In the genomic region with DNA sequence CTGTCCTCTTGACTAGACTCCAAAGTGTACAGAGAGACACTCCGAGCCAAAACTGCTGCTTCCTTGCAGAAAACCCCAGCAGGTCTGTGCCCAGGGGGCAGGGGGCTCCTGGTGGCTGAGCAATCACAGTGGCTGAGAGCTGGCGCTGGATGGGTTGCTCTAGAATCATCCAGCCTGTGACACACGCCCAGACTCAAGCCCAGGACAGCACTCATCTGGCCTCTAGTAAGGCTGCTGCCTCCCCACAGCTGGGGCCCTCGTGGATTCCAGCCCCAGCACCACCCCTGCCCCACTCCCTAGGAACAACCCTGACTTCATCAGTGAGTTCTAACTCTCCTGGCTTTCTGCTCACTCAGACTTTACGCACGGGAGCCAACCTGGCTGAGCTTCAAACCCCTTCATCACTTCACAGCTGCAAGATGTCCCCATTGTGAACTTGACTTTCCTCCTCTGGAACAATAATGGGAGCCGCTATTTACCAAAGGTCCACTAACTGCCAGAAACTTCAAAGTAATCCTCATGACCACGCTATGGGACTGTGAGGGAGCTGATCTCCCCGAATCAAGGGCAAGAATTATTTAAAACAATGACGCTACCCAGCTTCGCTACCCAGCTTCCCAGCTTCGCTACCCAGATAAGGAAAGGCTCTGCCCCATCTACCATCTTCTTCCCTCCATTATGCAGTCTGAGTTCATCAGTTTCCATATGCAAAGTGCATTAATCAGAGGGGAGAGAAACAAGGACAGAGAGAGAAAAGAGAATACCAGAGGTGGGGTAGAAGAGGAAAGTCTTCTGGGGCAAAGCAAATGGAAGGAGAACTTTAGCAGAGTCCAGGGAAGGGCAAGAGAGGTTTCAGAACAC, we compare ENCODE assay signal across 13 cellular contexts.
DNase-seq lines count a peak whose midpoint lies in the region; ATAC-seq, FAIRE-seq and TF ChIP-seq lines count a peak whose summit lies in the region.
"Had no signal": no experiment of that assay in that cellular context is flagged by ENCODE, and none has a peak within 500 bp of the region (broad histone marks: within the 10 kb centered on the region; RNA-seq: fewer than 3 reads in every experiment).

No MANE protein-coding gene starts in this region.

- H3K27ac ChIP-seq in HepG2 (ENCODE audit: extremely low read length, insufficient read depth, low read length) (peak overlapping the region; percentile 76), right lobe of liver (no peak overlapping the region), neural progenitor cell (no peak overlapping the region), aorta (ENCODE audit: low read depth in 1 of 2, low read length in 2 of 2) (no peak overlapping the region), A673 (ENCODE audit: low read depth, low read length, poor library complexity, severe bottlenecking) (no peak overlapping the region)
- H3K27ac ChIP-seq: GM23248, thyroid gland had no signal

- H3K36me3 ChIP-seq in HepG2 (replicated peaks in 1 of 2; ENCODE audit: control insufficient read depth in 1 of 2, insufficient read depth in 2 of 2, low read length in 2 of 2), result no peaks in the 10 kb centered on the region
- H3K36me3 ChIP-seq in right lobe of liver, result no peaks in the 10 kb centered on the region
- H3K36me3 ChIP-seq in neural progenitor cell, result no peaks in the 10 kb centered on the region
- H3K36me3 ChIP-seq in aorta (ENCODE audit: control insufficient read depth in 1 of 2, insufficient read depth in 2 of 2, low read length in 1 of 2), result no peaks in the 10 kb centered on the region
- no peaks in the 10 kb centered on the region for H3K36me3 ChIP-seq in A673 (ENCODE audit: insufficient read depth, low read length, poor library complexity, severe bottlenecking)
- H3K36me3 ChIP-seq: thyroid gland had no signal

- H3K79me2 ChIP-seq in HepG2 (ENCODE audit: insufficient read depth, low read length) (no peaks in the 10 kb centered on the region), neural progenitor cell (ENCODE audit: low read depth) (no peaks in the 10 kb centered on the region)

- H3K27me3 ChIP-seq in HepG2 (ENCODE audit: control insufficient read depth in 1 of 2, insufficient read depth in 2 of 2, low read length in 2 of 2), result no peaks in the 10 kb centered on the region
- no peaks in the 10 kb centered on the region for H3K27me3 ChIP-seq in right lobe of liver
- peaks cover 13% of the 10 kb centered on the region for H3K27me3 ChIP-seq in neural progenitor cell
- H3K27me3 ChIP-seq in aorta (ENCODE audit: control insufficient read depth in 1 of 2, insufficient read depth in 2 of 2, low read length in 1 of 2), result no peaks in the 10 kb centered on the region
- H3K27me3 ChIP-seq in A673 (replicated peaks; ENCODE audit: insufficient read depth, low read depth, low read length, poor library complexity), result no peaks in the 10 kb centered on the region
- H3K27me3 ChIP-seq: thyroid gland had no signal

- H3K9ac ChIP-seq in HepG2 (ENCODE audit: insufficient read depth, low read depth, low read length) (peak overlapping the region; percentile 40), neural progenitor cell (no peak overlapping the region)
- H3K9ac ChIP-seq: GM23248 had no signal

- H3K27ac Mint-ChIP-seq in glutamatergic neuron (ENCODE audit: unreplicated experiment) (peak overlapping the region; percentile 9), neural progenitor cell (no peak overlapping the region)
- H3K27ac Mint-ChIP-seq: dendritic cell treated with granulocyte-macrophage colony-stimulating factor and Interleukin-4, amounts not matched to agents 40 ng/mL and 50 ng/mL, for 4 days; naive B cell had no signal

- no peak overlapping the region for H2AFZ ChIP-seq in HepG2 (ENCODE audit: low read length)
- H2AFZ ChIP-seq in neural progenitor cell (replicated peaks), result peak overlapping the region; percentile 8
- H2AFZ ChIP-seq: GM23248 had no signal

- in situ Hi-C loops in HepG2 (cut with HindIII; ENCODE audit: extremely low pct_ligation_motif_present, low pct_unique_long_range_greater_than_20kb), result loop anchor here (5.0 to 10.0 kb wide), 4 partner anchors 95 to 287 kb away; a partner anchor contains a TSS

- H3K4me3 ChIP-seq in HepG2 (replicated peaks in 1 of 3; ENCODE audit: insufficient read depth in 1 of 3, low read depth in 2 of 3, low read length in 3 of 3) (peak overlapping the region; percentile 1 to 68 (median 24)), right lobe of liver (no peak overlapping the region), neural progenitor cell (no peak overlapping the region), aorta (ENCODE audit: low read length in 2 of 2) (no peak overlapping the region), A673 (ENCODE audit: low read depth, low read length, poor library complexity, severe bottlenecking) (no peak overlapping the region)
- H3K4me3 ChIP-seq: GM23248, lung, thyroid gland had no signal

- POLR2A ChIA-PET in HepG2 (lab: Yijun Ruan, JAX) (interaction anchor here (0.8 to 3.7 kb wide), 14 partner anchors 36 to 608 kb away, joined by 3 to 29 read pairs (median 6); a partner anchor contains a TSS), A673 (lab: Charles Lee; ENCODE audit: low non-redundant PET) (no interaction called here)

- TF ChIP-seq POLR2A in HepG2 (IDR thresholded peaks at IDR 0.05; ENCODE audit: insufficient read depth in 1 of 2, low read depth in 2 of 2, low read length in 2 of 2) (no peak), right lobe of liver (IDR thresholded peaks at IDR 0.05) (no peak), GM12891 (IDR thresholded peaks at IDR 0.05; ENCODE audit: low read depth, low read length) (no peak)

- no peak for TF ChIP-seq CTCF in HepG2 (CRISPR knock-in tag; IDR thresholded peaks at IDR 0.05)
- no peak for TF ChIP-seq CTCF in right lobe of liver (IDR thresholded peaks at IDR 0.05)
- TF ChIP-seq CTCF in glutamatergic neuron (IDR thresholded peaks at IDR 0.05; ENCODE audit: partially characterized antibody, unreplicated experiment), result no peak
- TF ChIP-seq CTCF in neural progenitor cell (IDR thresholded peaks at IDR 0.05), result no peak
- TF ChIP-seq CTCF in A673 (conservative IDR thresholded peaks at IDR 0.05; ENCODE audit: low read depth, low read length), result no peak

- WGBS in HepG2 (ENCODE audit: low lambda C conversion rate), result under 1% methylated on average over 9 of the region's 12 CpGs
- 57% methylated on average over 7 of the region's 12 CpGs for WGBS in right lobe of liver (ENCODE audit: insufficient coverage, low coverage, low lambda C conversion rate, missing lambda C conversion rate)
- 64 to 70% methylated on average over 12 of the region's 12 CpGs for WGBS in aorta, 2 donors

- TF ChIP-seq RAD21 in HepG2 (CRISPR knock-in tag; IDR thresholded peaks at IDR 0.05), result no peak

- peak in 1 of 2 experiments; percentile 82; a peak in 2 of 4 replicates for TF ChIP-seq EP300 in HepG2 (IDR thresholded peaks at IDR 0.05; ENCODE audit: low read depth in 2 of 2, low read length in 2 of 2)
- peak; percentile 78 for TF ChIP-seq EP300 in HepG2 (CRISPR knock-in tag; IDR thresholded peaks at IDR 0.05; ENCODE audit: borderline replicate concordance)

- no peaks in the 10 kb centered on the region for H3F3A ChIP-seq in neural progenitor cell (ENCODE audit: low read depth)

- no peaks in the 10 kb centered on the region for H3K36me3 Mint-ChIP-seq in glutamatergic neuron (ENCODE audit: unreplicated experiment)
- no peaks in the 10 kb centered on the region for H3K36me3 Mint-ChIP-seq in neural progenitor cell
- H3K36me3 Mint-ChIP-seq: naive B cell had no signal

- intact Hi-C loops in HepG2 (cut with micrococcal nuclease; ENCODE audit: unreplicated experiment) (loop anchor here (1.0 to 5.0 kb wide), 6 partner anchors 88 to 287 kb away; no protein-coding TSS in a partner anchor), right lobe of liver (cut with DNase I) (loop anchor here (5.0 to 10.0 kb wide), 2 partner anchors 185 to 287 kb away; a partner anchor contains a TSS), aorta (cut with DNase I) (loop anchor here (1.0 to 5.0 kb wide), 3 partner anchors 187 to 287 kb away; a partner anchor contains a TSS), A673 (cut with micrococcal nuclease; ENCODE audit: unreplicated experiment) (loop anchor here (1.0 to 10.0 kb wide), 2 partner anchors 195 to 287 kb away; no protein-coding TSS in a partner anchor)

- H3K4me2 ChIP-seq in HepG2 (ENCODE audit: low read depth, low read length) (peak overlapping the region; percentile 86), neural progenitor cell (peak overlapping the region; percentile 32)

- CTCF ChIA-PET in HepG2 (lab: Yijun Ruan, JAX; ENCODE audit: low intra/inter-chr PET ratio, low total read pairs) (interaction anchor here (1.6 to 3.5 kb wide), 2 partner anchors 134 to 287 kb away, joined by 9 to 24 read pairs; no protein-coding TSS in a partner anchor), A673 (lab: Charles Lee) (interaction anchor here (1.0 to 1.4 kb wide), 2 partner anchors 190 to 287 kb away, joined by 4 to 23 read pairs; no protein-coding TSS in a partner anchor)

- FAIRE-seq in HepG2 (lab: Jason Lieb, UNC), result peak; percentile 12
- no peak for FAIRE-seq in GM12891 (lab: Jason Lieb, UNC)

- H3K27me3 Mint-ChIP-seq in glutamatergic neuron (ENCODE audit: unreplicated experiment) (peaks cover 4% of the 10 kb centered on the region), neural progenitor cell (ENCODE audit: insufficient read depth, low read depth) (peaks cover 8% of the 10 kb centered on the region)

- no peaks in the 10 kb centered on the region for H3K9me3 ChIP-seq in HepG2 (ENCODE audit: low read length)
- H3K9me3 ChIP-seq in right lobe of liver, result no peaks in the 10 kb centered on the region
- H3K9me3 ChIP-seq in neural progenitor cell (ENCODE audit: low read depth), result no peaks in the 10 kb centered on the region
- no peaks in the 10 kb centered on the region for H3K9me3 ChIP-seq in aorta (ENCODE audit: control insufficient read depth, low read length)
- H3K9me3 ChIP-seq in A673 (ENCODE audit: low read depth, low read length, poor library complexity, severe bottlenecking), result no peaks in the 10 kb centered on the region
- H3K9me3 ChIP-seq: thyroid gland had no signal

- no peak overlapping the region for H3K4me3 Mint-ChIP-seq in glutamatergic neuron (ENCODE audit: unreplicated experiment)
- H3K4me3 Mint-ChIP-seq in neural progenitor cell, result no peak overlapping the region
- H3K4me3 Mint-ChIP-seq: dendritic cell treated with granulocyte-macrophage colony-stimulating factor and Interleukin-4, amounts not matched to agents 40 ng/mL and 50 ng/mL, for 4 days; naive B cell had no signal

- BruUV-seq in HepG2 (replicated peaks; lab: Mats Ljungman, UMichigan) (no TSS peak), A673 (replicated peaks; lab: Mats Ljungman, UMichigan) (no TSS peak)

- H3K9me3 Mint-ChIP-seq in glutamatergic neuron (ENCODE audit: unreplicated experiment), result peaks cover 3% of the 10 kb centered on the region
- no peaks in the 10 kb centered on the region for H3K9me3 Mint-ChIP-seq in neural progenitor cell
- H3K9me3 Mint-ChIP-seq: dendritic cell treated with granulocyte-macrophage colony-stimulating factor and Interleukin-4, amounts not matched to agents 40 ng/mL and 50 ng/mL, for 4 days; naive B cell had no signal

- peaks cover 19% of the 10 kb centered on the region for H3K4me1 Mint-ChIP-seq in glutamatergic neuron (ENCODE audit: low read depth, unreplicated experiment)
- peaks cover 21% of the 10 kb centered on the region for H3K4me1 Mint-ChIP-seq in neural progenitor cell

- H4K20me1 ChIP-seq in HepG2 (ENCODE audit: insufficient read depth, low read length), result peaks cover 3% of the 10 kb centered on the region; the same call in 1 of the 2 replicates
- H4K20me1 ChIP-seq in neural progenitor cell (ENCODE audit: low read depth), result no peaks in the 10 kb centered on the region

- H3K4me1 ChIP-seq in HepG2 (ENCODE audit: insufficient read depth, low read length) (peaks cover 58% of the 10 kb centered on the region), right lobe of liver (no peaks in the 10 kb centered on the region), neural progenitor cell (no peaks in the 10 kb centered on the region), aorta (ENCODE audit: control insufficient read depth in 1 of 2, insufficient read depth in 2 of 2, low read length in 2 of 2) (no peaks in the 10 kb centered on the region), A673 (ENCODE audit: insufficient read depth, low read length, poor library complexity, severe bottlenecking) (no peaks in the 10 kb centered on the region)

- ATAC-seq in HepG2 (peak; percentile 48), right lobe of liver (no peak), aorta (ENCODE audit: low FRiP score) (peak; percentile 45)

- DNase-seq in HepG2 (ENCODE audit: low spot score) (peak; percentile 93), right lobe of liver (no peak), glutamatergic neuron (no peak), neural progenitor cell (ENCODE audit: low spot score) (no peak), aorta (peak in 1 of 2 donors; percentile 40), GM12891 (ENCODE audit: insufficient read length, low spot score) (no peak), A673 (ENCODE audit: low spot score) (no peak), GM03348 (ENCODE audit: low spot score) (no peak)

Comparison
In these comparisons a context has a peak if more than half of its experiments do, and no peak if none do; other contexts are left out.
1. ATAC-seq: peak in HepG2 (single experiment) and aorta (single experiment); none in right lobe of liver (0 of 4).
2. H3K4me3 ChIP-seq: peak in HepG2 (3 of 3); none in right lobe of liver (0 of 3), neural progenitor cell (single experiment), aorta (0 of 2) and A673 (single experiment).